In the genomic region with DNA sequence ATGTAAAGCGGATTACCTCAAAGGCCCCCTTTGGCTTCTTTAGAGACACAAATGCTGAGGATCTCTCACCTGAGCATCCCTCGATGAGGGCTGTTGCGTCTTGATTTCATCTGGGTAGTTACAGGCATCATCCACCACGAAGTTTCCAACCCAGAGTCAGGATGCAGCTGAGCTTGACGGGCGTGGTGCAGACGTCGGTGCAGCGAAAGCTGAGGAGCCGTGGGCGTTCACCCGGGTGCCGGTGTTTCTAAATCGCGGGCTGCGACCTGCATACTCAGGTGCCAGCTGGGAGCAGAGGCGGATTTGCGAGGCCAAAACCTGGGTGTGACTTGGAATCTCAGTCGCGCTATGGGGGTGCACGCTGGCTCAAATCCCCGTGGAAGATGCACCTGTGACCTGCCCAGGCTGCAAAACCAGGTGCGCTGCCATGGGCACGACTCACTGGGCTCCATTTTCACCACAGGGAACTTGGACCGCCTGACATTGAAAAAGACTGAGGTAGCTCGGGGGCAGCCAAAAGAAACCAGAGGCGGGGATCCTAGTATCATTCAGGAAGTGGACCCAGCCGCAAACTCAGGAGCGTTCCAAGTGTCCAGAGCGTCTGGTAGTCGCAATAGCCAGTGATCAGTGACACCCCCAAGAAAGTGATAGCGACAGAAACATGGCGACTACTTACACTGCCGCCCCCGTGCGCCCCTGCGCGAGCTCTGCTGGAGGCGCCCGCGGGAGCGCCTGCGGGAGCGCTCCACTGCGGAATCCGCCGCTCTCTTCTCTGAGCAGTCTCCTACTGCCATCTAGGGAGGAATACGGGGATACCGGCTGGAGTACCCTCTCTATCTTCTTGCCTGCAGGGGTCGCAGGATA, we compare ENCODE assay signal across 8 cellular contexts. TPM values are rescaled to one million over a fixed set of nuclear protein-coding genes. Genes with fewer than 3 reads are reported as not detected.
DNase-seq lines count a peak whose midpoint lies in the region; ATAC-seq and TF ChIP-seq lines count a peak whose summit lies in the region.

No MANE protein-coding gene starts in this region.

- peaks cover 7% of the 10 kb centered on the region for H3K4me1 Mint-ChIP-seq in T-helper 17 cell

- H3K27ac ChIP-seq in 22Rv1 (no peak overlapping the region), stomach (no peak overlapping the region)

- no peak for TF ChIP-seq EP300 in stomach (IDR thresholded peaks at IDR 0.05)

- H3K9me3 ChIP-seq in T-helper 17 cell (ENCODE audit: control insufficient read depth, low read length, poor library complexity, severe bottlenecking) (no peaks in the 10 kb centered on the region), stomach (peaks cover 0 to 7% (median 2%) of the 10 kb centered on the region in 4 donors)

- H3K27ac Mint-ChIP-seq in T-helper 17 cell, result peak overlapping the region; percentile 66

- ATAC-seq in T-helper 17 cell, result peak; percentile 35

- peaks cover 78% of the 10 kb centered on the region for H3K27me3 Mint-ChIP-seq in T-helper 17 cell

- H3K4me3 ChIP-seq in lower leg skin (ENCODE audit: low read depth, poor library complexity, severe bottlenecking) (no peak overlapping the region), stomach (peak overlapping the region in 3 of 4 donors; percentile 17 to 29 (median 21))

- intact Hi-C loops in lower leg skin (cut with DNase I; ENCODE audit: low total_unique reads) (loop anchor here (10.0 kb wide), 1 partner anchor 188 kb away; no protein-coding TSS in a partner anchor), stomach (cut with DNase I; ENCODE audit: low total_unique reads) (no loop called here)

- H3K36me3 ChIP-seq in stomach, result no peaks in the 10 kb centered on the region

- WGBS in lower leg skin, 2 donors, result 1% methylated on average over 43 to 45 of the region's 50 CpGs
- 2 to 7% (median 2%) methylated on average over 33 to 50 of the region's 50 CpGs for WGBS in stomach, 5 donors

- peak; percentile 60 for DNase-seq in NCI-H187 treated with DMSO at 0.1 percent for 48 hours (lab: John Stamatoyannopoulos, UW)
- DNase-seq in T-helper 17 cell, result no peak
- DNase-seq in ecto neural progenitor cell (ENCODE audit: low spot score), result peak; percentile 87
- peak; percentile 54 to 88 for DNase-seq in lower leg skin (ENCODE audit: low spot score in 2 of 2)
- peak; percentile 52 for DNase-seq in stomach
- DNase-seq in T-helper 9 cell, result no peak

- H3K36me3 Mint-ChIP-seq in T-helper 17 cell (ENCODE audit: low read depth), result no peaks in the 10 kb centered on the region

- peak; percentile 94 for TF ChIP-seq CTCF in 22Rv1 (IDR thresholded peaks at IDR 0.05)
- peak; percentile 74 for TF ChIP-seq CTCF in GM12874 (IDR thresholded peaks at IDR 0.05; ENCODE audit: insufficient read depth, low read depth, low read length)
- peak in 1 of 3 donors; percentile 47 for TF ChIP-seq CTCF in lower leg skin (IDR thresholded peaks at IDR 0.05)
- TF ChIP-seq CTCF in stomach (IDR thresholded peaks at IDR 0.05), result peak in 5 of 7 experiments; percentile 33 to 74 (median 58)

- H3K27me3 ChIP-seq in stomach, result peaks cover 8 to 94% (median 50%) of the 10 kb centered on the region in 3 donors

- H3K4me3 Mint-ChIP-seq in T-helper 17 cell, result peak overlapping the region; percentile 67

- peaks cover 6 to 11% (median 9%) of the 10 kb centered on the region in 4 donors for H3K4me1 ChIP-seq in stomach

- no peak for TF ChIP-seq POLR2A in lower leg skin (IDR thresholded peaks at IDR 0.05)
- no peak for TF ChIP-seq POLR2A in stomach (IDR thresholded peaks at IDR 0.05)

RNA-seq across cellular contexts. Expression of a gene that starts 36.4 kb away (rescaled TPM):
- not detected for total RNA-seq in T-helper 17 cell
- total RNA-seq in lower leg skin, result 1 to 10 TPM in 3 of 4 donors, under 1 TPM in 1; 0.80 to 5.5 (median 2.7) TPM
- total RNA-seq in stomach, result not detected
- under 1 TPM in 1 of 3 donors, not detected in 2; 0.15 TPM for polyA plus RNA-seq in stomach

RNA-seq across cellular contexts. Expression of a gene that starts 47.3 kb away (rescaled TPM):
- total RNA-seq in T-helper 17 cell, result not detected
- total RNA-seq in lower leg skin, result 10 to 100 TPM; 19.0 to 46.7 (median 24.9) TPM
- total RNA-seq in stomach, result not detected
- polyA plus RNA-seq in stomach, result not detected

RNA-seq across cellular contexts. Expression of a gene that starts 54.3 kb away (rescaled TPM):
- total RNA-seq in T-helper 17 cell (not detected), lower leg skin (not detected), stomach (not detected)
- 1 to 10 TPM in 1 of 3 donors, under 1 TPM in 1, not detected in 1; 0.56 to 3.5 TPM for polyA plus RNA-seq in stomach

Comparison
In these comparisons a context has a peak if more than half of its experiments do, and no peak if none do; other contexts are left out.
1. DNase-seq: peak in NCI-H187 treated with DMSO at 0.1 percent for 48 hours (single experiment), ecto neural progenitor cell (single experiment), lower leg skin (2 of 2) and stomach (single experiment); none in T-helper 17 cell (0 of 3) and T-helper 9 cell (single experiment).
2. RNA of a gene that starts 47.3 kb away (total RNA-seq): 19.0 to 46.7 TPM in lower leg skin; not detected in T-helper 17 cell and not detected in stomach; every median in the first group is over 10 times any median in the second.